8 cellular contexts compared by ENCODE assay signal in genomic region chr3:124351430-124352142, GRCh38.
DNase-seq lines count a peak whose midpoint lies in the region; ATAC-seq and TF ChIP-seq lines count a peak whose summit lies in the region.

No MANE protein-coding gene starts in this region.

- no peaks in the 10 kb centered on the region for H3K4me1 ChIP-seq in prostate gland (replicated peaks)
- no peaks in the 10 kb centered on the region for H3K4me1 ChIP-seq in ovary (ENCODE audit: insufficient read depth)

- TF ChIP-seq CTCF in GM12864 (IDR thresholded peaks at IDR 0.05; ENCODE audit: low read depth, low read length, missing control alignments) (peak; percentile 35), SU-DHL-6 (IDR thresholded peaks at IDR 0.05; ENCODE audit: insufficient read depth, low read length, poor library complexity, severe bottlenecking) (peak; percentile 31), prostate gland (IDR thresholded peaks at IDR 0.05) (peak; percentile 23 to 73 (median 63)), ovary (IDR thresholded peaks at IDR 0.05) (peak in 1 of 3 donors; percentile 42)

- intact Hi-C loops in prostate gland (cut with DNase I), result loop anchor here (2.0 to 10.0 kb wide), 3 partner anchors 117 to 327 kb away; no protein-coding TSS in a partner anchor
- intact Hi-C loops in ovary (cut with DNase I), result loop anchor here in 1 of 4 donors (2.0 kb wide), 1 partner anchor 117 kb away; no protein-coding TSS in a partner anchor

- no peaks in the 10 kb centered on the region for H3K36me3 ChIP-seq in SU-DHL-6 (ENCODE audit: low read length)
- H3K36me3 ChIP-seq in prostate gland, result no peaks in the 10 kb centered on the region
- no peaks in the 10 kb centered on the region for H3K36me3 ChIP-seq in ovary

- no peak for TF ChIP-seq EP300 in ovary (IDR thresholded peaks at IDR 0.05)

- no peaks in the 10 kb centered on the region for H3K27me3 ChIP-seq in SU-DHL-6 (ENCODE audit: low read length)
- no peaks in the 10 kb centered on the region for H3K27me3 ChIP-seq in prostate gland (replicated peaks; ENCODE audit: insufficient read depth)
- H3K27me3 ChIP-seq in ovary, result no peaks in the 10 kb centered on the region

- TF ChIP-seq POLR2A in prostate gland (IDR thresholded peaks at IDR 0.05) (no peak), ovary (IDR thresholded peaks at IDR 0.05) (no peak)

- 40% methylated on average over 4 of the region's 4 CpGs for WGBS in prostate gland
- 74 to 81% (median 76%) methylated on average over 4 of the region's 4 CpGs for WGBS in ovary, 3 donors

- H3K4me3 ChIP-seq in GM12864 (ENCODE audit: low read depth, low read length), result no peak overlapping the region
- no peak overlapping the region for H3K4me3 ChIP-seq in SU-DHL-6 (ENCODE audit: insufficient read depth, low read length, poor library complexity, severe bottlenecking)
- no peak overlapping the region for H3K4me3 ChIP-seq in prostate gland
- H3K4me3 ChIP-seq in ovary, result no peak overlapping the region

- H3K9me3 ChIP-seq in SU-DHL-6 (ENCODE audit: insufficient read depth, low read length) (no peaks in the 10 kb centered on the region), prostate gland (no peaks in the 10 kb centered on the region), ovary (no peaks in the 10 kb centered on the region)

- H3F3A ChIP-seq in SU-DHL-6 (ENCODE audit: insufficient read depth), result no peaks in the 10 kb centered on the region

- DNase-seq in GM12864 (ENCODE audit: low read depth) (peak; percentile 10), NCI-H1092 treated with DMSO at 0.1 percent for 48 hours (lab: John Stamatoyannopoulos, UW) (peak; percentile 76), glomerular endothelial cell (ENCODE audit: extremely low read depth, low read depth, low spot score) (peak; percentile 7), prostate gland (ENCODE audit: low spot score) (peak; percentile 19), ovary (no peak)

- no peaks in the 10 kb centered on the region for H3K79me2 ChIP-seq in SU-DHL-6 (ENCODE audit: insufficient read depth, low read length)

- H3K27ac ChIP-seq in SU-DHL-6 (ENCODE audit: low read depth, low read length), result no peak overlapping the region
- H3K27ac ChIP-seq in prostate gland, result no peak overlapping the region
- H3K27ac ChIP-seq in ovary, result no peak overlapping the region

- ATAC-seq in GM19467 (IDR thresholded peaks at IDR 0.05; ENCODE audit: unreplicated experiment) (no peak), GM18858 (IDR thresholded peaks at IDR 0.05; ENCODE audit: unreplicated experiment) (no peak)

- H3K4me2 ChIP-seq in SU-DHL-6 (ENCODE audit: low read depth, low read length, poor library complexity, severe bottlenecking), result no peak overlapping the region

- no peak overlapping the region for H3K9ac ChIP-seq in SU-DHL-6 (ENCODE audit: low read length)

- H4K20me1 ChIP-seq in SU-DHL-6 (ENCODE audit: low read depth, low read length), result no peaks in the 10 kb centered on the region

- no peak overlapping the region for H2AFZ ChIP-seq in SU-DHL-6 (ENCODE audit: low read depth, low read length, severe bottlenecking)

- no peaks in the 10 kb centered on the region for H3K9me2 ChIP-seq in SU-DHL-6 (replicated peaks; ENCODE audit: insufficient read depth, low read length)

Comparison
In these comparisons a context has a peak if more than half of its experiments do, and no peak if none do; other contexts are left out.
1. DNase-seq: peak in GM12864 (single experiment), NCI-H1092 treated with DMSO at 0.1 percent for 48 hours (single experiment), glomerular endothelial cell (single experiment) and prostate gland (single experiment); none in ovary (0 of 5).